In genomic region chr4:16717266-16717970, GRCh38 we compare ENCODE assay signal across 23 cellular contexts.
"Had no signal": no experiment of that assay in that cellular context is flagged by ENCODE, and none has a peak within 500 bp of the region (broad histone marks: within the 10 kb centered on the region; RNA-seq: fewer than 3 reads in every experiment).

No MANE protein-coding gene starts in this region.

- H3K36me3 ChIP-seq: colonic mucosa, neutrophil, tibial artery, vagina, WERI-Rb-1 had no signal

- H3K27me3 ChIP-seq: colonic mucosa, neutrophil, tibial artery, vagina had no signal

- H3K9me3 Mint-ChIP-seq: activated naive CD4-positive, alpha-beta T cell treated with anti-CD3 and anti-CD28 coated beads, Interleukin-2, amount 50 U/mL, for 24 hours; stimulated activated effector memory CD8-positive, alpha-beta T cell treated with anti-CD3 and anti-CD28 coated beads, Interleukin-12 subunit alpha, Interleukin-12 subunit beta, amount 100 ng/mL, for 72 hours had no signal

- FAIRE-seq: bronchial epithelial cell, islet of Langerhans had no signal

- H3K4me1 Mint-ChIP-seq: activated CD4-positive, alpha-beta T cell treated with anti-CD3 and anti-CD28 coated beads for 36 hours; activated naive CD4-positive, alpha-beta T cell treated with anti-CD3 and anti-CD28 coated beads, Interleukin-2, amount 50 U/mL, for 24 hours; naive thymus-derived CD8-positive, alpha-beta T cell; stimulated activated effector memory CD8-positive, alpha-beta T cell treated with anti-CD3 and anti-CD28 coated beads, Interleukin-12 subunit alpha, Interleukin-12 subunit beta, amount 100 ng/mL, for 72 hours had no signal

- DNase-seq: activated CD4-positive, alpha-beta T cell treated with anti-CD3 and anti-CD28 coated beads for 36 hours; activated CD8-positive, alpha-beta T cell treated with anti-CD3 and anti-CD28 coated beads for 36 hours; amniotic stem cell; colonic mucosa; effector CD8-positive, alpha-beta T cell; foreskin fibroblast; glutamatergic neuron; mucosa of descending colon; naive thymus-derived CD8-positive, alpha-beta T cell; posterior cingulate gyrus; right cardiac atrium; SW 1271; T1000; tibial artery; WERI-Rb-1 had no signal

- H3K36me3 Mint-ChIP-seq: activated naive CD4-positive, alpha-beta T cell treated with anti-CD3 and anti-CD28 coated beads, Interleukin-2, amount 50 U/mL, for 24 hours; naive thymus-derived CD8-positive, alpha-beta T cell; stimulated activated effector memory CD8-positive, alpha-beta T cell treated with anti-CD3 and anti-CD28 coated beads, Interleukin-12 subunit alpha, Interleukin-12 subunit beta, amount 100 ng/mL, for 72 hours had no signal

- H3K4me3 ChIP-seq: colonic mucosa, mucosa of descending colon, tibial artery, vagina had no signal

- H3K27me3 Mint-ChIP-seq: activated CD4-positive, alpha-beta T cell treated with anti-CD3 and anti-CD28 coated beads for 36 hours; activated CD8-positive, alpha-beta T cell treated with anti-CD3 and anti-CD28 coated beads for 36 hours had no signal

- ATAC-seq: activated CD4-positive, alpha-beta T cell treated with anti-CD3 and anti-CD28 coated beads for 36 hours; activated CD8-positive, alpha-beta T cell treated with anti-CD3 and anti-CD28 coated beads for 36 hours; mucosa of descending colon; naive thymus-derived CD8-positive, alpha-beta T cell; right cardiac atrium; stimulated activated effector memory CD8-positive, alpha-beta T cell treated with anti-CD3 and anti-CD28 coated beads, Interleukin-12 subunit alpha, Interleukin-12 subunit beta, amount 100 ng/mL, for 72 hours had no signal

- H3K27ac Mint-ChIP-seq: activated CD4-positive, alpha-beta T cell treated with anti-CD3 and anti-CD28 coated beads for 36 hours; activated CD8-positive, alpha-beta T cell treated with anti-CD3 and anti-CD28 coated beads for 36 hours; activated naive CD4-positive, alpha-beta T cell treated with anti-CD3 and anti-CD28 coated beads, Interleukin-2, amount 50 U/mL, for 24 hours; activated T-helper 2 cell treated with anti-CD3 and anti-CD28 coated beads, Interferon-gamma antibody, Interleukin-2, Interleukin-4, amounts not matched to agents 10 μg/mL and 5 μg/mL and 100 μg/mL, durations not matched to agents 14 hours and 24 hours and 36 hours; naive thymus-derived CD8-positive, alpha-beta T cell; stimulated activated effector memory CD8-positive, alpha-beta T cell treated with anti-CD3 and anti-CD28 coated beads, Interleukin-12 subunit alpha, Interleukin-12 subunit beta, amount 100 ng/mL, for 72 hours had no signal

- H3K4me3 Mint-ChIP-seq: activated CD4-positive, alpha-beta T cell treated with anti-CD3 and anti-CD28 coated beads for 36 hours; activated CD8-positive, alpha-beta T cell treated with anti-CD3 and anti-CD28 coated beads for 36 hours; activated naive CD4-positive, alpha-beta T cell treated with anti-CD3 and anti-CD28 coated beads, Interleukin-2, amount 50 U/mL, for 24 hours; naive thymus-derived CD8-positive, alpha-beta T cell; stimulated activated effector memory CD8-positive, alpha-beta T cell treated with anti-CD3 and anti-CD28 coated beads, Interleukin-12 subunit alpha, Interleukin-12 subunit beta, amount 100 ng/mL, for 72 hours had no signal

- H3K9me3 ChIP-seq: colonic mucosa, mucosa of descending colon, neutrophil, tibial artery, vagina had no signal

- H3K27ac ChIP-seq: colonic mucosa, epithelial cell of prostate, neutrophil, tibial artery, vagina, WERI-Rb-1 had no signal

- H3K4me1 ChIP-seq: colonic mucosa, vagina had no signal
